Comparison of ENCODE assay signal across 21 cellular contexts in genomic region chr19:14728595-14728994, GRCh38. TPM values are rescaled to one million over a fixed set of nuclear protein-coding genes. Genes with fewer than 3 reads are reported as not detected.
DNase-seq lines count a peak whose midpoint lies in the region; ATAC-seq, FAIRE-seq and TF ChIP-seq lines count a peak whose summit lies in the region.
"Had no signal": no experiment of that assay in that cellular context is flagged by ENCODE, and none has a peak within 500 bp of the region (broad histone marks: within the 10 kb centered on the region; RNA-seq: fewer than 3 reads in every experiment).

No MANE protein-coding gene starts in this region.

- in situ Hi-C loops in K562 (cut with MboI) = no loop called here

- H3K27ac ChIP-seq in BLaER1 = no peak overlapping the region
- H3K27ac ChIP-seq in HEK293 (ENCODE audit: extremely low read depth, low read depth, low read length) = no peak overlapping the region
- H3K27ac ChIP-seq in K562 (ENCODE audit: extremely low read depth, low read depth, low read length) = no peak overlapping the region
- no peak overlapping the region for H3K27ac ChIP-seq in small intestine (ENCODE audit: low read depth in 1 of 2, low read length in 1 of 2)
- no peak overlapping the region for H3K27ac ChIP-seq in mesendoderm (ENCODE audit: low read depth, low read length)
- H3K27ac ChIP-seq: C4-2B, GM23248 had no signal

- H2BK15ac ChIP-seq in mesendoderm (replicated peaks; ENCODE audit: low read depth) = no peak overlapping the region

- ATAC-seq in K562 = no peak
- ATAC-seq: CD8-positive, alpha-beta T cell had no signal

- no peak overlapping the region for H3K4ac ChIP-seq in mesendoderm (ENCODE audit: low read depth, low read length)

- intact Hi-C loops in K562 (cut with micrococcal nuclease) = no loop called here

- no peak for TF ChIP-seq RAD21 in K562 (CRISPR knock-in tag; conservative IDR thresholded peaks at IDR 0.05 in 1 of 2, IDR thresholded peaks at IDR 0.05 in 1 of 2)

- H3K36me3 ChIP-seq in BLaER1 (peaks cover 16% of the 10 kb centered on the region), HEK293 (ENCODE audit: control insufficient read depth in 2 of 2, insufficient read depth in 1 of 2, low read length in 2 of 2) (no peaks in the 10 kb centered on the region), K562 (ENCODE audit: control insufficient read depth, insufficient read depth, low read length) (no peaks in the 10 kb centered on the region; the same call in 2 of the 3 replicates), small intestine (ENCODE audit: control insufficient read depth in 2 of 2, insufficient read depth in 2 of 2, low read length in 2 of 2) (no peaks in the 10 kb centered on the region), mesendoderm (ENCODE audit: control insufficient read depth, insufficient read depth, low read length) (no peaks in the 10 kb centered on the region)

- CTCF ChIA-PET in HEK293 (lab: Yijun Ruan, JAX) (no interaction called here), K562 (lab: Yijun Ruan, JAX; ENCODE audit: low intra/inter-chr PET ratio) (interaction anchor here (0.6 kb wide), 1 partner anchor 1011 kb away, joined by 3 read pairs; no protein-coding TSS in a partner anchor)

- no peaks in the 10 kb centered on the region for H4K20me1 ChIP-seq in BLaER1
- H4K20me1 ChIP-seq in K562 (replicated peaks; ENCODE audit: control insufficient read depth, insufficient read depth, low read length) = no peaks in the 10 kb centered on the region

- WGBS in K562 (ENCODE audit: insufficient coverage, low coverage, missing lambda C conversion rate) = 0% methylated on average over 7 of the region's 7 CpGs
- WGBS in small intestine, 3 donors = 79 to 89% (median 80%) methylated on average over 7 of the region's 7 CpGs
- WGBS in mesendoderm (ENCODE audit: extremely low coverage, insufficient coverage, low lambda C conversion rate) = 100% methylated on average over 1 of the region's 7 CpGs

- no peak overlapping the region for H3K18ac ChIP-seq in mesendoderm (ENCODE audit: low read length)

- TF ChIP-seq CTCF in HEK293 (tag by site-specific recombination; IDR thresholded peaks at IDR 0.05) (no peak), K562 (IDR thresholded peaks at IDR 0.05 in 2 of 3, conservative IDR thresholded peaks at IDR 0.05 in 1 of 3; ENCODE audit: insufficient read depth in 2 of 3, low read depth in 1 of 3, low read length in 3 of 3) (no peak)

- no peak overlapping the region for H2BK5ac ChIP-seq in mesendoderm (ENCODE audit: low read length)

- no peak overlapping the region for H2BK120ac ChIP-seq in mesendoderm (ENCODE audit: low read depth, low read length)

- H2AFZ ChIP-seq in K562 (ENCODE audit: low read depth, low read length) = no peak overlapping the region
- H2AFZ ChIP-seq: GM23248 had no signal

- H4K5ac ChIP-seq in mesendoderm (ENCODE audit: low read length) = no peak overlapping the region

- FAIRE-seq in K562 (lab: Jason Lieb, UNC) (no peak), small intestine (lab: Jason Lieb, UNC) (no peak)
- FAIRE-seq: G401.6, GM19239, H1 had no signal

- H3K79me2 ChIP-seq in K562 (ENCODE audit: control insufficient read depth, insufficient read depth, low read length) (no peaks in the 10 kb centered on the region), mesendoderm (ENCODE audit: control insufficient read depth, insufficient read depth, low read length) (no peaks in the 10 kb centered on the region)

- H4K8ac ChIP-seq in mesendoderm (ENCODE audit: low read depth, low read length) = no peak overlapping the region

- POLR2A ChIA-PET in HEK293 (lab: Yijun Ruan, JAX) = no interaction called here
- POLR2A ChIA-PET in K562 (lab: Yijun Ruan, JAX) = interaction anchor here (0.6 kb wide), 1 partner anchor 1116 kb away, joined by 4 read pairs; no protein-coding TSS in a partner anchor

- DNase-seq in K562 (ENCODE audit: extremely low read depth in 1 of 4, low spot score in 3 of 4) = no peak
- DNase-seq in small intestine = no peak
- no peak for DNase-seq in effector CD8-positive, alpha-beta T cell (lab: John Stamatoyannopoulos, UW)
- no peak for DNase-seq in mesendoderm
- DNase-seq: Caco-2; CD4-positive, CD25-positive, alpha-beta regulatory T cell; CD8-positive, alpha-beta T cell; DMS153; DND-41; GM23248; H7; HCEC 1CT had no signal

- no peaks in the 10 kb centered on the region for H3K9me1 ChIP-seq in K562 (ENCODE audit: control insufficient read depth, insufficient read depth, low read length)

- H3K23ac ChIP-seq in mesendoderm (ENCODE audit: low read length) = no peak overlapping the region

- no peak for TF ChIP-seq EP300 in K562 (IDR thresholded peaks at IDR 0.05; ENCODE audit: low read length)

- BruUV-seq in K562 (replicated peaks; lab: Mats Ljungman, UMichigan) = no TSS peak

- H3K56ac ChIP-seq in mesendoderm (ENCODE audit: low read length) = no peak overlapping the region

- H2AK5ac ChIP-seq in mesendoderm (ENCODE audit: low read length) = no peak overlapping the region

- H3K4me3 ChIP-seq in BLaER1 (peak overlapping the region; percentile 29; the same call in 1 of the 2 replicates), HEK293 (ENCODE audit: low read depth, low read length) (no peak overlapping the region), K562 (no peak overlapping the region), small intestine (ENCODE audit: low read depth in 1 of 2, low read length in 2 of 2) (no peak overlapping the region), mesendoderm (ENCODE audit: low read length) (no peak overlapping the region)
- H3K4me3 ChIP-seq: GM23248 had no signal

- no peaks in the 10 kb centered on the region for H3K79me1 ChIP-seq in mesendoderm (ENCODE audit: low read length)

- H3K27me3 ChIP-seq in BLaER1 = no peaks in the 10 kb centered on the region
- peaks cover 11 to 14% of the 10 kb centered on the region in 2 experiments; a peak in 4 of 5 replicates for H3K27me3 ChIP-seq in K562 (ENCODE audit: control insufficient read depth in 2 of 2, insufficient read depth in 2 of 2, low read length in 2 of 2)
- no peaks in the 10 kb centered on the region for H3K27me3 ChIP-seq in small intestine (ENCODE audit: control insufficient read depth in 2 of 2, insufficient read depth in 2 of 2, low read length in 2 of 2)
- H3K27me3 ChIP-seq in mesendoderm (ENCODE audit: insufficient read depth, low read length, poor library complexity) = no peaks in the 10 kb centered on the region

- H3K9me3 ChIP-seq in BLaER1 = peaks cover 90% of the 10 kb centered on the region
- H3K9me3 ChIP-seq in HEK293 (ENCODE audit: control insufficient read depth, insufficient read depth, low read depth, low read length) = no peaks in the 10 kb centered on the region
- peaks cover 7% of the 10 kb centered on the region for H3K9me3 ChIP-seq in K562 (replicated peaks; ENCODE audit: control insufficient read depth, insufficient read depth, low read depth, low read length)
- H3K9me3 ChIP-seq in small intestine (ENCODE audit: control insufficient read depth, low read depth) = no peaks in the 10 kb centered on the region
- H3K9me3 ChIP-seq: Caco-2 had no signal

- H3K9ac ChIP-seq in BLaER1 (no peak overlapping the region), K562 (ENCODE audit: insufficient read depth in 1 of 2, low read depth in 2 of 2, low read length in 2 of 2) (no peak overlapping the region), mesendoderm (ENCODE audit: low read length) (no peak overlapping the region)
- H3K9ac ChIP-seq: GM23248 had no signal

- peaks cover 19% of the 10 kb centered on the region for H3K4me1 ChIP-seq in BLaER1
- H3K4me1 ChIP-seq in HEK293 (ENCODE audit: control insufficient read depth, insufficient read depth, low read length) = no peaks in the 10 kb centered on the region
- no peaks in the 10 kb centered on the region for H3K4me1 ChIP-seq in K562 (replicated peaks in 1 of 2; ENCODE audit: control insufficient read depth in 2 of 2, insufficient read depth in 2 of 2, low read length in 2 of 2)
- no peaks in the 10 kb centered on the region for H3K4me1 ChIP-seq in small intestine (ENCODE audit: control insufficient read depth in 2 of 2, insufficient read depth in 1 of 2, low read depth in 1 of 2, low read length in 1 of 2)
- H3K4me1 ChIP-seq in mesendoderm (ENCODE audit: control insufficient read depth, low read depth, low read length) = no peaks in the 10 kb centered on the region
- H3K4me1 ChIP-seq: Caco-2 had no signal

- no peak for TF ChIP-seq POLR2A in K562 (conservative IDR thresholded peaks at IDR 0.05)

- H3K4me2 ChIP-seq in BLaER1 = no peak overlapping the region
- H3K4me2 ChIP-seq in K562 (ENCODE audit: insufficient read depth, low read length) = no peak overlapping the region
- no peak overlapping the region for H3K4me2 ChIP-seq in mesendoderm (ENCODE audit: low read length)

RNA-seq across cellular contexts. Expression of gene ZNF333, which starts 38.7 kb away (rescaled TPM):
- 65.5 and 79.8 TPM in 2 replicates for total RNA-seq in K562 (2011; cell fraction: chromatin; rRNA removed; ENCODE audit: low replicate concordance)
- 47.5 and 55.0 TPM in 2 replicates for total RNA-seq in K562 (2011; cell fraction: nucleolus; rRNA removed)
- 54.5 and 64.0 TPM in 2 replicates for total RNA-seq in K562 (2011; cell fraction: nucleoplasm; rRNA removed)
- total RNA-seq in K562 (2014; rRNA removed) (4.5 and 8.5 TPM in 2 replicates), K562 (2014; rRNA removed; fragmentation: Illumina TruSeq; extraction: Trizol) (5.9 and 6.0 TPM in 2 replicates), K562 (2015; rRNA removed; fragmentation: Illumina TruSeq; extraction: Trizol) (4.1 and 5.2 TPM in 2 replicates), K562 (2021) (6.3 and 7.1 TPM in 2 replicates)
- polyA plus RNA-seq in K562 (2011; rRNA removed) (10.3 and 11.4 TPM in 2 replicates), K562 (2014; fragmentation: Illumina TruSeq; extraction: Trizol) (5.8 and 6.5 TPM in 2 replicates), K562 (2014; fragmentation: Nextera tagmentation; extraction: Ambion mirVana) (1 to 10 TPM; 2.8 to 3.3 TPM), K562 (2014; rRNA removed) (7.7 and 9.3 TPM in 2 replicates), small intestine (1 to 10 TPM; 2.7 to 5.0 (median 4.1) TPM)
- polyA plus RNA-seq in K562 (2011; cell fraction: cytosol; rRNA removed) = 6.3 and 8.5 TPM in 2 replicates
- polyA plus RNA-seq in K562 (2011; cell fraction: nucleus; rRNA removed) = 29.9 and 40.6 TPM in 2 replicates
- 6.2 and 11.3 TPM in 2 replicates for polyA plus RNA-seq in K562 (2012)
- 10.3 and 10.6 TPM in 2 replicates for polyA minus RNA-seq in K562 (2011; rRNA and poly(A)+ RNA removed)
- 4.0 and 4.9 TPM in 2 replicates for polyA minus RNA-seq in K562 (2011; cell fraction: cytosol; rRNA and poly(A)+ RNA removed)
- 11.4 and 12.3 TPM in 2 replicates for polyA minus RNA-seq in K562 (2011; cell fraction: nucleus; rRNA and poly(A)+ RNA removed)
- polyA plus RNA-seq in mesendoderm (2013, experiment 1 of 2) = 3.0 TPM
- 2.7 TPM for polyA plus RNA-seq in mesendoderm (2013, experiment 2 of 2)

RNA-seq across cellular contexts. Expression of gene ADGRE2, which starts 49.8 kb away (rescaled TPM):
- total RNA-seq in K562 (2011; cell fraction: chromatin; rRNA removed; ENCODE audit: low replicate concordance) = 47.3 and 143 TPM in 2 replicates
- total RNA-seq in K562 (2011; cell fraction: nucleolus; rRNA removed) = 41.1 and 66.9 TPM in 2 replicates
- 46.1 and 57.8 TPM in 2 replicates for total RNA-seq in K562 (2011; cell fraction: nucleoplasm; rRNA removed)
- 8.2 and 15.2 TPM in 2 replicates for total RNA-seq in K562 (2014; rRNA removed)
- total RNA-seq in K562 (2014; rRNA removed; fragmentation: Illumina TruSeq; extraction: Trizol) = 4.3 and 5.6 TPM in 2 replicates
- 4.4 and 4.7 TPM in 2 replicates for total RNA-seq in K562 (2015; rRNA removed; fragmentation: Illumina TruSeq; extraction: Trizol)
- 15.6 and 17.3 TPM in 2 replicates for total RNA-seq in K562 (2021)
- 9.8 and 13.6 TPM in 2 replicates for polyA plus RNA-seq in K562 (2011; rRNA removed)
- 9.0 and 9.5 TPM in 2 replicates for polyA plus RNA-seq in K562 (2011; cell fraction: cytosol; rRNA removed)
- 38.9 and 80.5 TPM in 2 replicates for polyA plus RNA-seq in K562 (2011; cell fraction: nucleus; rRNA removed)
- 7.8 and 9.1 TPM in 2 replicates for polyA plus RNA-seq in K562 (2012)
- polyA plus RNA-seq in K562 (2014; fragmentation: Illumina TruSeq; extraction: Trizol) = 12.3 and 13.9 TPM in 2 replicates
- 1 to 10 TPM; 4.4 to 6.4 TPM for polyA plus RNA-seq in K562 (2014; fragmentation: Nextera tagmentation; extraction: Ambion mirVana)
- 14.9 and 19.2 TPM in 2 replicates for polyA plus RNA-seq in K562 (2014; rRNA removed)
- polyA minus RNA-seq in K562 (2011; rRNA and poly(A)+ RNA removed) = 23.0 and 24.7 TPM in 2 replicates
- 9.8 and 11.3 TPM in 2 replicates for polyA minus RNA-seq in K562 (2011; cell fraction: cytosol; rRNA and poly(A)+ RNA removed)
- 27.9 and 28.3 TPM in 2 replicates for polyA minus RNA-seq in K562 (2011; cell fraction: nucleus; rRNA and poly(A)+ RNA removed)
- under 1 TPM; 0.22 to 0.90 (median 0.27) TPM for polyA plus RNA-seq in small intestine
- 1.1 TPM for polyA plus RNA-seq in mesendoderm (2013, experiment 1 of 2)
- 0.87 TPM for polyA plus RNA-seq in mesendoderm (2013, experiment 2 of 2)
- total RNA-seq: GM23248, H7 had no signal

RNA-seq across cellular contexts. Expression of gene ADGRE3, which starts 54.0 kb away (rescaled TPM):
- not detected in 2 replicates for total RNA-seq in K562 (2011; cell fraction: chromatin; rRNA removed; ENCODE audit: low replicate concordance)
- not detected in 2 replicates for total RNA-seq in K562 (2011; cell fraction: nucleolus; rRNA removed)
- not detected in 2 replicates for total RNA-seq in K562 (2011; cell fraction: nucleoplasm; rRNA removed)
- total RNA-seq in K562 (2014; rRNA removed) = not detected in 2 replicates
- total RNA-seq in K562 (2014; rRNA removed; fragmentation: Illumina TruSeq; extraction: Trizol) = not detected in 2 replicates
- total RNA-seq in K562 (2015; rRNA removed; fragmentation: Illumina TruSeq; extraction: Trizol) = not detected in 2 replicates
- not detected in 2 replicates for total RNA-seq in K562 (2021)
- polyA plus RNA-seq in K562 (2011; rRNA removed) = not detected in 2 replicates
- not detected in 2 replicates for polyA plus RNA-seq in K562 (2011; cell fraction: cytosol; rRNA removed)
- not detected in 2 replicates for polyA plus RNA-seq in K562 (2011; cell fraction: nucleus; rRNA removed)
- polyA plus RNA-seq in K562 (2012) = not detected in 2 replicates
- polyA plus RNA-seq in K562 (2014; fragmentation: Illumina TruSeq; extraction: Trizol) = not detected in 2 replicates
- polyA plus RNA-seq in K562 (2014; fragmentation: Nextera tagmentation; extraction: Ambion mirVana) = not detected
- not detected in 2 replicates for polyA plus RNA-seq in K562 (2014; rRNA removed)
- polyA minus RNA-seq in K562 (2011; rRNA and poly(A)+ RNA removed) = not detected in 2 replicates
- not detected in 2 replicates for polyA minus RNA-seq in K562 (2011; cell fraction: cytosol; rRNA and poly(A)+ RNA removed)
- polyA minus RNA-seq in K562 (2011; cell fraction: nucleus; rRNA and poly(A)+ RNA removed) = not detected in 2 replicates
- polyA plus RNA-seq in small intestine = under 1 TPM in 2 of 3 donors, not detected in 1; 0.03 to 0.54 TPM
- not detected for polyA plus RNA-seq in mesendoderm (2013, experiment 1 of 2)
- polyA plus RNA-seq in mesendoderm (2013, experiment 2 of 2) = not detected
- total RNA-seq: A172; A673; Caco-2; CD4-positive, CD25-positive, alpha-beta regulatory T cell; CD8-positive, alpha-beta T cell; GM23248; H1; H7 had no signal
- polyA plus RNA-seq: BJ; CD4-positive, CD25-positive, alpha-beta regulatory T cell; GM23248; H1 had no signal
